Comparison of ENCODE assay signal across 21 cellular contexts in the genomic region with DNA sequence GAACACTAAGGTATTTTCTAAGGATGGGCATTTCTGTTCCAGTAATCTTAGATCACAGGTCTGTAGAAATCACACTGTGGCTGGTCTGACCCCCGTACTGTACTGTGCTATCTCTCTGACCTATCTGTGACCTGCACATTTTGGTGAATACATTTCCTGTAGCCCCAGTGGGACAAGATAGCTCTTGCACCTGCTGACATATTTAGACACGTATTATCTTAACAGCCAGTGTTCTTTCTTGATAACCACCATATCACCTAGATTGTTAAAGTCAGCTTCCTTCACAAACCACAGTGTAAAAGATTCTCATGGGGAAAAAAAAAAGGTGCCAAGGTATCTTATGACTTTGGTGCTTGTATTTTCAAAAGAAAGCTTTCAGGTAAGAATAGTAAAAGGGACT. TPM values are rescaled to one million over a fixed set of nuclear protein-coding genes. Genes with fewer than 3 reads are reported as not detected.
DNase-seq lines count a peak whose midpoint lies in the region; ATAC-seq and TF ChIP-seq lines count a peak whose summit lies in the region.
"Had no signal": no experiment of that assay in that cellular context is flagged by ENCODE, and none has a peak within 500 bp of the region (broad histone marks: within the 10 kb centered on the region; RNA-seq: fewer than 3 reads in every experiment).

No MANE protein-coding gene starts in this region.

- no peak for TF ChIP-seq CTCF in CD4-positive, alpha-beta T cell (IDR thresholded peaks at IDR 0.05)
- no peak for TF ChIP-seq CTCF in MCF 10A (IDR thresholded peaks at IDR 0.05; ENCODE audit: unreplicated experiment)

- DNase-seq in CD4-positive, alpha-beta T cell = no peak
- peak in 4 of 5 donors; percentile 23 to 82 (median 54) for DNase-seq in CD8-positive, alpha-beta memory T cell
- peak in 26 of 34 experiments; percentile 6 to 62 (median 32) for DNase-seq in T-cell
- DNase-seq in effector CD4-positive, alpha-beta T cell = peak; percentile 8
- DNase-seq in NCI-H748 treated with DMSO at 0.1 percent for 48 hours (lab: John Stamatoyannopoulos, UW) = no peak
- DNase-seq in MCF 10A (ENCODE audit: unreplicated experiment) = no peak
- DNase-seq in stimulated activated CD4-positive, alpha-beta T cell treated with anti-CD3 and anti-CD28 coated beads, Interleukin-15, amount 100 ng/mL, for 24 hours = no peak
- DNase-seq: activated CD4-positive, alpha-beta T cell treated with anti-CD3 and anti-CD28 coated beads for 1 hour; activated naive CD4-positive, alpha-beta T cell treated with Interleukin-2 at 50 U/mL for 16 hours; DMS79 treated with DMSO at 0.1 percent for 48 hours; KG1; NCI-H1694; NCI-H510A treated with DMSO at 0.1 percent for 48 hours; PC-3; SW 1271 had no signal

- H3K36me3 ChIP-seq in CD8-positive, alpha-beta memory T cell (ENCODE audit: insufficient read depth, low read length) = no peaks in the 10 kb centered on the region
- H3K36me3 ChIP-seq: HAP-1 had no signal

- POLR2A ChIA-PET in CD4-positive, alpha-beta T cell (lab: Charles Lee) = interaction anchor here (0.6 kb wide), 1 partner anchor 585 kb away, joined by 3 read pairs; no protein-coding TSS in a partner anchor
- POLR2A ChIA-PET in CD8-positive, alpha-beta memory T cell (lab: Charles Lee) = no interaction called here
- POLR2A ChIA-PET in T-cell (lab: Charles Lee) (interaction anchor here (0.6 kb wide), 2 partner anchors 9 to 137 kb away, joined by 3 read pairs; no protein-coding TSS in a partner anchor), MCF 10A (lab: Yijun Ruan, JAX) (interaction anchor here (0.8 kb wide), 1 partner anchor 11 kb away, joined by 3 read pairs; no protein-coding TSS in a partner anchor)

- BruUV-seq in MCF 10A (replicated peaks; lab: Mats Ljungman, UMichigan) = no TSS peak

- no peaks in the 10 kb centered on the region for H3K36me3 Mint-ChIP-seq in CD4-positive, alpha-beta T cell (ENCODE audit: low read depth)
- peaks cover 0 to 5% (median 0%) of the 10 kb centered on the region in 3 donors for H3K36me3 Mint-ChIP-seq in CD8-positive, alpha-beta memory T cell
- H3K36me3 Mint-ChIP-seq in T-cell (no peaks in the 10 kb centered on the region), MCF 10A (ENCODE audit: insufficient read depth, unreplicated experiment) (no peaks in the 10 kb centered on the region)

- intact Hi-C loops in CD4-positive, alpha-beta T cell (cut with DNase I, micrococcal nuclease) = no loop called here
- intact Hi-C loops in MCF 10A (cut with micrococcal nuclease) = no loop called here

- peak; percentile 97 for ATAC-seq in CD4-positive, alpha-beta T cell (ENCODE audit: poor library complexity)
- ATAC-seq in T-cell (replicated peaks in 1 of 4) = peak; percentile 60 to 96 (median 83)
- ATAC-seq: left lobe of liver, PC-3 had no signal

- H3K27me3 Mint-ChIP-seq in CD4-positive, alpha-beta T cell = no peaks in the 10 kb centered on the region
- peaks cover 0 to 2% of the 10 kb centered on the region in 2 donors for H3K27me3 Mint-ChIP-seq in CD8-positive, alpha-beta memory T cell
- H3K27me3 Mint-ChIP-seq in T-cell (peaks cover 0 to 3% of the 10 kb centered on the region in 2 donors), MCF 10A (ENCODE audit: insufficient read depth, unreplicated experiment) (no peaks in the 10 kb centered on the region)

- H3K9me3 Mint-ChIP-seq in CD4-positive, alpha-beta T cell = no peaks in the 10 kb centered on the region
- H3K9me3 Mint-ChIP-seq in CD8-positive, alpha-beta memory T cell = peaks cover 0 to 2% (median under 1%) of the 10 kb centered on the region in 5 donors
- H3K9me3 Mint-ChIP-seq in T-cell (no peaks in the 10 kb centered on the region), MCF 10A (ENCODE audit: unreplicated experiment) (peaks cover 5% of the 10 kb centered on the region)

- H3K4me3 Mint-ChIP-seq in CD4-positive, alpha-beta T cell = peak overlapping the region; percentile 43
- H3K4me3 Mint-ChIP-seq in CD8-positive, alpha-beta memory T cell = peak overlapping the region; percentile 14 to 80 (median 74)
- peak overlapping the region; percentile 8 to 47 (median 9) for H3K4me3 Mint-ChIP-seq in T-cell
- H3K4me3 Mint-ChIP-seq in MCF 10A (ENCODE audit: unreplicated experiment) = no peak overlapping the region

- peaks cover 32% of the 10 kb centered on the region for H3K4me1 Mint-ChIP-seq in CD4-positive, alpha-beta T cell (ENCODE audit: low read depth)
- peaks cover 40 to 71% (median 70%) of the 10 kb centered on the region in 3 donors for H3K4me1 Mint-ChIP-seq in CD8-positive, alpha-beta memory T cell
- H3K4me1 Mint-ChIP-seq in T-cell = peaks cover 38 to 46% (median 38%) of the 10 kb centered on the region in 3 donors
- H3K4me1 Mint-ChIP-seq in MCF 10A (ENCODE audit: insufficient read depth, unreplicated experiment) = peaks cover 12% of the 10 kb centered on the region

- no peaks in the 10 kb centered on the region for H3K9me3 ChIP-seq in CD4-positive, alpha-beta T cell (ENCODE audit: control insufficient read depth, low read length)
- H3K9me3 ChIP-seq in CD8-positive, alpha-beta memory T cell (ENCODE audit: low read length) = no peaks in the 10 kb centered on the region
- H3K9me3 ChIP-seq: HAP-1 had no signal

- peak overlapping the region; percentile 32 for H3K27ac Mint-ChIP-seq in CD4-positive, alpha-beta T cell
- H3K27ac Mint-ChIP-seq in CD8-positive, alpha-beta memory T cell = peak overlapping the region; percentile 34 to 95 (median 74)
- H3K27ac Mint-ChIP-seq in T-cell (peak overlapping the region; percentile 2 to 59), MCF 10A (ENCODE audit: low read depth, unreplicated experiment) (no peak overlapping the region)

- no peak overlapping the region for H3K27ac ChIP-seq in CD4-positive, alpha-beta T cell (ENCODE audit: low read depth, low read length)
- no peak overlapping the region for H3K27ac ChIP-seq in CD8-positive, alpha-beta memory T cell (ENCODE audit: low read depth, low read length)

- peak overlapping the region; percentile 21 for H3K4me3 ChIP-seq in CD8-positive, alpha-beta memory T cell (ENCODE audit: low read length)
- H3K4me3 ChIP-seq: HAP-1 had no signal

- no peaks in the 10 kb centered on the region for H3K27me3 ChIP-seq in CD4-positive, alpha-beta T cell (ENCODE audit: control insufficient read depth, insufficient read depth, low read length)
- H3K27me3 ChIP-seq in CD8-positive, alpha-beta memory T cell (ENCODE audit: insufficient read depth, low read length, poor library complexity, severe bottlenecking) = no peaks in the 10 kb centered on the region

- H3K4me1 ChIP-seq in CD8-positive, alpha-beta memory T cell (ENCODE audit: insufficient read depth, low read length) = peaks cover 37% of the 10 kb centered on the region
- H3K4me1 ChIP-seq: HAP-1 had no signal

- CTCF ChIA-PET in CD4-positive, alpha-beta T cell (lab: Charles Lee) = no interaction called here
- CTCF ChIA-PET in CD8-positive, alpha-beta memory T cell (lab: Charles Lee) = interaction anchor here (1.2 to 1.8 kb wide), 2 partner anchors 11 to 23 kb away, joined by 3 to 5 read pairs; no protein-coding TSS in a partner anchor
- CTCF ChIA-PET in T-cell (lab: Charles Lee) (interaction anchor here in 1 of 2 donors (0.5 to 1.0 kb wide), 6 partner anchors 9 to 378 kb away, joined by 3 to 7 read pairs (median 3); no protein-coding TSS in a partner anchor), MCF 10A (lab: Yijun Ruan, JAX) (no interaction called here)

RNA-seq across cellular contexts. Expression of a gene that starts 39.8 kb away (rescaled TPM):
- total RNA-seq in CD4-positive, alpha-beta T cell = not detected
- total RNA-seq in CD8-positive, alpha-beta memory T cell = not detected
- polyA plus RNA-seq in CD8-positive, alpha-beta memory T cell = not detected
- total RNA-seq in T-cell = not detected
- total RNA-seq in MCF 10A (2022) = not detected in 2 replicates
- total RNA-seq: bronchial epithelial cell, left lobe of liver, myocyte, PC-3, posterior vena cava had no signal
- polyA plus RNA-seq: BJ had no signal

Comparison
In these comparisons a context has a peak if more than half of its experiments do, and no peak if none do; other contexts are left out.
1. DNase-seq: peak in CD8-positive, alpha-beta memory T cell (4 of 5), T-cell (26 of 34) and effector CD4-positive, alpha-beta T cell (single experiment); none in CD4-positive, alpha-beta T cell (0 of 10), NCI-H748 treated with DMSO at 0.1 percent for 48 hours (single experiment), MCF 10A (single experiment) and stimulated activated CD4-positive, alpha-beta T cell treated with anti-CD3 and anti-CD28 coated beads, Interleukin-15, amount 100 ng/mL, for 24 hours (single experiment).